21 cellular contexts compared by ENCODE assay signal in the genomic region with DNA sequence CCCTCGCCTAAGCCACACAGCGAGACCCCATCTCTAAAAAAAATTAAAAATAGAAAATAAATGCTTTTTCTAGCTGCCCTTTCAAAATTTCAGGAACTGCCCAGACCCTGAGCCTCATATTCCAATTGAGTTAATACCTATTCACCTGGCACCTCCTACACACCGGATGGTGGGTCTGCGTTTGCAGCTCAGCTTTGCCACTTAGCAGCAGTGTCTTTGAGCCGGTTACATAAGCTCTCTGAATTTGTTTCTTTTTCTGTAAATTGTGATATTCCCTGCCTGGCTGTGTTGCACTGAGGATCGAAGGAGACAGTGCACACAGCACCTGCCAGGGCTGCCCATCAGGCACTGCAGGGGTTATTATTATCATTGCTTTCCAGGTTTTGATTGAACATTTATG.
DNase-seq lines count a peak whose midpoint lies in the region; ATAC-seq and TF ChIP-seq lines count a peak whose summit lies in the region.
"Had no signal": no experiment of that assay in that cellular context is flagged by ENCODE, and none has a peak within 500 bp of the region (broad histone marks: within the 10 kb centered on the region; RNA-seq: fewer than 3 reads in every experiment).

No MANE protein-coding gene starts in this region.

- CTCF ChIA-PET in activated CD4-positive, alpha-beta T cell treated with anti-CD3 and anti-CD28 coated beads for 36 hours (lab: Charles Lee), result no interaction called here

- TF ChIP-seq EP300 in esophagus muscularis mucosa (IDR thresholded peaks at IDR 0.05), result no peak

- H3K4me1 ChIP-seq in esophagus muscularis mucosa (no peaks in the 10 kb centered on the region), tibial artery (no peaks in the 10 kb centered on the region)
- H3K4me1 ChIP-seq: A549, HAP-1 had no signal

- intact Hi-C loops in esophagus muscularis mucosa (cut with DNase I) (no loop called here), tibial artery (cut with DNase I; ENCODE audit: low total_unique reads) (no loop called here)
- intact Hi-C loops in activated CD4-positive, alpha-beta T cell treated with anti-CD3 and anti-CD28 coated beads for 36 hours (cut with DNase I, micrococcal nuclease), result no loop called here

- peaks cover 6% of the 10 kb centered on the region for H3K27me3 Mint-ChIP-seq in activated CD4-positive, alpha-beta T cell treated with anti-CD3 and anti-CD28 coated beads for 36 hours
- peaks cover 4% of the 10 kb centered on the region for H3K27me3 Mint-ChIP-seq in nephron progenitor cell (ENCODE audit: low read depth, poor library complexity)

- WGBS in esophagus muscularis mucosa, result 87% methylated on average over 6 of the region's 6 CpGs

- H3K27ac Mint-ChIP-seq in activated CD4-positive, alpha-beta T cell treated with anti-CD3 and anti-CD28 coated beads for 36 hours, result no peak overlapping the region
- no peak overlapping the region for H3K27ac Mint-ChIP-seq in nephron progenitor cell
- H3K27ac Mint-ChIP-seq: CD4-positive, alpha-beta memory T cell; GM23338; HFFc6 had no signal

- no peaks in the 10 kb centered on the region for H3K27me3 ChIP-seq in esophagus muscularis mucosa
- no peaks in the 10 kb centered on the region for H3K27me3 ChIP-seq in tibial artery

- H3K36me3 Mint-ChIP-seq in activated CD4-positive, alpha-beta T cell treated with anti-CD3 and anti-CD28 coated beads for 36 hours (ENCODE audit: low read depth), result no peaks in the 10 kb centered on the region
- peaks cover 29% of the 10 kb centered on the region for H3K36me3 Mint-ChIP-seq in nephron progenitor cell (ENCODE audit: low read depth)
- H3K36me3 Mint-ChIP-seq: CD4-positive, alpha-beta memory T cell had no signal

- DNase-seq in caudate nucleus (lab: John Stamatoyannopoulos, UW) (peak in 23 of 61 donors; percentile 12 to 84 (median 34)), esophagus muscularis mucosa (ENCODE audit: extremely low spot score) (peak; percentile 60), mesenteric fat pad (ENCODE audit: low spot score) (peak; percentile 35), tibial artery (no peak), RPMI8226 (no peak), nephron progenitor cell (no peak)
- DNase-seq in activated CD4-positive, alpha-beta T cell treated with anti-CD3 and anti-CD28 coated beads for 36 hours, result no peak
- DNase-seq: 8988T; ACHN; AML-193; C1 segment of cervical spinal cord; Calu3; CD4-positive, alpha-beta memory T cell; COR-L47; DMS53; DMS79 treated with DMSO at 0.1 percent for 48 hours; GF-D8; HFFc6 had no signal

- ATAC-seq in activated CD4-positive, alpha-beta T cell treated with anti-CD3 and anti-CD28 coated beads for 36 hours, result no peak
- ATAC-seq: A549, GM23338 had no signal

- H3K27ac ChIP-seq in caudate nucleus (ENCODE audit: low read depth, low read length), result peak overlapping the region; percentile 58
- H3K27ac ChIP-seq in esophagus muscularis mucosa (replicated peaks in 1 of 4), result no peak overlapping the region
- no peak overlapping the region for H3K27ac ChIP-seq in tibial artery
- H3K27ac ChIP-seq: A549 had no signal

- POLR2A ChIA-PET in activated CD4-positive, alpha-beta T cell treated with anti-CD3 and anti-CD28 coated beads for 36 hours (lab: Charles Lee), result no interaction called here

- TF ChIP-seq POLR2A in esophagus muscularis mucosa (IDR thresholded peaks at IDR 0.05; ENCODE audit: low read depth), result no peak

- H3K9me3 Mint-ChIP-seq in activated CD4-positive, alpha-beta T cell treated with anti-CD3 and anti-CD28 coated beads for 36 hours (ENCODE audit: low read depth), result no peaks in the 10 kb centered on the region
- no peaks in the 10 kb centered on the region for H3K9me3 Mint-ChIP-seq in nephron progenitor cell
- H3K9me3 Mint-ChIP-seq: CD4-positive, alpha-beta memory T cell; GM23338; HFFc6 had no signal

- no peak for TF ChIP-seq CTCF in esophagus muscularis mucosa (IDR thresholded peaks at IDR 0.05)
- no peak for TF ChIP-seq CTCF in tibial artery (IDR thresholded peaks at IDR 0.05)
- no peak for TF ChIP-seq CTCF in nephron progenitor cell (IDR thresholded peaks at IDR 0.05)

- H3K9me3 ChIP-seq in esophagus muscularis mucosa (no peaks in the 10 kb centered on the region), tibial artery (no peaks in the 10 kb centered on the region)
- H3K9me3 ChIP-seq: A549, HAP-1 had no signal

- no peak overlapping the region for H3K4me3 Mint-ChIP-seq in activated CD4-positive, alpha-beta T cell treated with anti-CD3 and anti-CD28 coated beads for 36 hours
- no peak overlapping the region for H3K4me3 Mint-ChIP-seq in nephron progenitor cell
- H3K4me3 Mint-ChIP-seq: CD4-positive, alpha-beta memory T cell; GM23338; HFFc6 had no signal

- H3K36me3 ChIP-seq in esophagus muscularis mucosa (peaks cover 18 to 95% (median 88%) of the 10 kb centered on the region in 4 donors), tibial artery (peaks cover 11 to 83% (median 34%) of the 10 kb centered on the region in 3 donors)
- H3K36me3 ChIP-seq: HAP-1 had no signal

- H3K4me1 Mint-ChIP-seq in activated CD4-positive, alpha-beta T cell treated with anti-CD3 and anti-CD28 coated beads for 36 hours, result no peaks in the 10 kb centered on the region
- H3K4me1 Mint-ChIP-seq in nephron progenitor cell, result no peaks in the 10 kb centered on the region
- H3K4me1 Mint-ChIP-seq: CD4-positive, alpha-beta memory T cell had no signal

- H3K4me3 ChIP-seq in esophagus muscularis mucosa (no peak overlapping the region), tibial artery (no peak overlapping the region)
- H3K4me3 ChIP-seq: A549, GM23338, HAP-1 had no signal

Comparison
In these comparisons a context has a peak if more than half of its experiments do, and no peak if none do; other contexts are left out.
1. DNase-seq: peak in esophagus muscularis mucosa (single experiment) and mesenteric fat pad (single experiment); none in tibial artery (0 of 2), activated CD4-positive, alpha-beta T cell treated with anti-CD3 and anti-CD28 coated beads for 36 hours (single experiment), RPMI8226 (single experiment) and nephron progenitor cell (single experiment).